23 cellular contexts compared by ENCODE assay signal in genomic region chr12:13079440-13079906, GRCh38. TPM values are rescaled to one million over a fixed set of nuclear protein-coding genes. Genes with fewer than 3 reads are reported as not detected.
A peak's percentile ranks its signal among the peaks of the same experiment; 100 is the strongest.
DNase-seq lines count a peak whose midpoint lies in the region; ATAC-seq, FAIRE-seq and TF ChIP-seq lines count a peak whose summit lies in the region.
"Had no signal": no experiment of that assay in that cellular context is flagged by ENCODE, and none has a peak within 500 bp of the region (broad histone marks: within the 10 kb centered on the region; RNA-seq: fewer than 3 reads in every experiment).

No MANE protein-coding gene starts in this region.

- H3K4me1 ChIP-seq in Caco-2 = peaks cover 4% of the 10 kb centered on the region; the same call in 1 of the 2 replicates
- H3K4me1 ChIP-seq in H1 (replicated peaks in 1 of 4; ENCODE audit: control insufficient read depth in 3 of 4, insufficient read depth in 4 of 4, low read length in 3 of 4) = peaks cover 0 to 5% (median 2%) of the 10 kb centered on the region in 4 experiments; a peak in 3 of 7 replicates
- H3K4me1 ChIP-seq in mucosa of descending colon (ENCODE audit: low read depth) = peaks cover 3% of the 10 kb centered on the region
- H3K4me1 ChIP-seq: left lung, spleen, vagina had no signal

- H3K9me3 ChIP-seq in Caco-2 (no peaks in the 10 kb centered on the region), H1 (ENCODE audit: insufficient read depth in 2 of 2, low read depth in 1 of 2, low read length in 1 of 2) (no peaks in the 10 kb centered on the region), mucosa of descending colon (no peaks in the 10 kb centered on the region)
- H3K9me3 ChIP-seq: left lung, spleen, vagina had no signal

- H2BK15ac ChIP-seq in H1 (ENCODE audit: low read length) = peak overlapping the region; percentile 46; the same call in 1 of the 2 replicates

- CTCF ChIA-PET in Caco-2 (lab: Charles Lee) (interaction anchor here (0.6 to 1.1 kb wide), 3 partner anchors 10 to 16 kb away, joined by 3 read pairs; no protein-coding TSS in a partner anchor), H1 (lab: Charles Lee; ENCODE audit: partially characterized antibody) (interaction anchor here (0.5 to 2.4 kb wide), 41 partner anchors 8 to 1106 kb away, joined by 3 to 18 read pairs (median 3); no protein-coding TSS in a partner anchor), GM10248 (lab: Yijun Ruan, JAX) (interaction anchor here (1.4 kb wide), 1 partner anchor 133 kb away, joined by 5 read pairs; no protein-coding TSS in a partner anchor)

- H3K27ac Mint-ChIP-seq in Caco-2 (ENCODE audit: unreplicated experiment) = no peak overlapping the region
- H3K27ac Mint-ChIP-seq in activated CD4-positive, alpha-beta T cell treated with anti-CD3 and anti-CD28 coated beads, Interleukin-2, amount 10 ng/mL, durations not matched to agents 24 days and 14 days = no peak overlapping the region
- H3K27ac Mint-ChIP-seq: activated naive CD8-positive, alpha-beta T cell; brain; T-helper 17 cell had no signal

- H3K4ac ChIP-seq in H1 (replicated peaks; ENCODE audit: insufficient read length, low read depth, low read length) = no peak overlapping the region

- POLR2A ChIA-PET in Caco-2 (lab: Charles Lee) = no interaction called here
- POLR2A ChIA-PET in H1 (lab: Charles Lee; ENCODE audit: partially characterized antibody) = interaction anchor here (0.7 to 1.9 kb wide), 4 partner anchors 9 to 265 kb away, joined by 3 to 13 read pairs (median 3); no protein-coding TSS in a partner anchor
- POLR2A ChIA-PET in GM10248 (lab: Yijun Ruan, JAX) = no interaction called here

- no peak overlapping the region; the same call in 1 of the 2 replicates for H2BK5ac ChIP-seq in H1 (ENCODE audit: low read depth, low read length)

- peak; percentile 29 to 40 for TF ChIP-seq CTCF in Caco-2 (IDR thresholded peaks at IDR 0.05; ENCODE audit: insufficient read depth in 1 of 2, low read depth in 1 of 2, low read length in 1 of 2, severe bottlenecking in 1 of 2, unreplicated experiment in 1 of 2)
- peak; percentile 34 to 85 (median 72) for TF ChIP-seq CTCF in H1 (IDR thresholded peaks at IDR 0.05; ENCODE audit: control extremely low read depth in 1 of 3, insufficient read depth in 1 of 3, low read depth in 1 of 3, low read length in 3 of 3)
- TF ChIP-seq CTCF in mucosa of descending colon (IDR thresholded peaks at IDR 0.05) = no peak
- no peak for TF ChIP-seq CTCF in GM10248 (IDR thresholded peaks at IDR 0.05; ENCODE audit: control extremely low read depth, extremely low read depth, low read depth, missing control alignments)

- H3K4me3 ChIP-seq in Caco-2 (ENCODE audit: low read depth, low read length) (no peak overlapping the region), H1 (ENCODE audit: extremely low read depth in 1 of 4, insufficient read depth in 2 of 4, low read depth in 3 of 4, low read length in 4 of 4) (no peak overlapping the region), mucosa of descending colon (no peak overlapping the region)
- H3K4me3 ChIP-seq: dorsolateral prefrontal cortex, left lung, spleen, vagina had no signal

- no peak for TF ChIP-seq EP300 in H1 (IDR thresholded peaks at IDR 0.05; ENCODE audit: borderline replicate concordance in 1 of 2, low read depth in 2 of 2, low read length in 2 of 2)

- WGBS in H1 (ENCODE audit: extremely low coverage in 1 of 2, insufficient coverage in 1 of 2, insufficient read length in 1 of 2, insufficient replicate concordance in 2 of 2, low coverage in 1 of 2, low lambda C conversion rate in 2 of 2, missing lambda C conversion rate in 1 of 2), 2 experiments = 66% methylated on average over 8 of the region's 8 CpGs; no CpG with 5 or more reads in 1 of the 2 experiments

- H3K4me2 ChIP-seq in H1 (ENCODE audit: insufficient read depth in 1 of 2, low read depth in 2 of 2, low read length in 2 of 2) = no peak overlapping the region

- BruUV-seq in Caco-2 (replicated peaks; lab: Mats Ljungman, UMichigan) = no TSS peak

- peak; percentile 50 to 68 for TF ChIP-seq RAD21 in H1 (IDR thresholded peaks at IDR 0.05 in 1 of 2, conservative IDR thresholded peaks at IDR 0.05 in 1 of 2; ENCODE audit: low read depth in 2 of 2, low read length in 2 of 2)

- H2AK5ac ChIP-seq in H1 (ENCODE audit: low read depth, low read length) = no peak overlapping the region

- no peak overlapping the region; the same call in 1 of the 2 replicates for H2BK20ac ChIP-seq in H1 (ENCODE audit: low read length)

- H4K5ac ChIP-seq in H1 (ENCODE audit: insufficient read length, low read depth, low read length) = no peak overlapping the region

- no peak overlapping the region for H3K27ac ChIP-seq in H1 (ENCODE audit: low read depth, low read length)
- H3K27ac ChIP-seq: dorsolateral prefrontal cortex, left lung, spleen, vagina had no signal

- peak; percentile 55 for ATAC-seq in mucosa of descending colon
- ATAC-seq: left lung, T-helper 17 cell had no signal

- no peak overlapping the region for H3K14ac ChIP-seq in H1 (ENCODE audit: insufficient read length)

- H4K8ac ChIP-seq in H1 (ENCODE audit: extremely low read depth, insufficient read depth, low read length) = no peak overlapping the region

- H4K20me1 ChIP-seq in H1 (replicated peaks in 1 of 2; ENCODE audit: control insufficient read depth in 1 of 2, insufficient read depth in 2 of 2, low read length in 2 of 2) = no peaks in the 10 kb centered on the region

- H3K36me3 Mint-ChIP-seq in Caco-2 (ENCODE audit: insufficient read depth, unreplicated experiment) = peaks cover 16% of the 10 kb centered on the region
- H3K36me3 Mint-ChIP-seq in activated CD4-positive, alpha-beta T cell treated with anti-CD3 and anti-CD28 coated beads, Interleukin-2, amount 10 ng/mL, durations not matched to agents 24 days and 14 days (ENCODE audit: low read depth) = peaks cover 14% of the 10 kb centered on the region

- no peaks in the 10 kb centered on the region for H3K79me2 ChIP-seq in H1 (ENCODE audit: control insufficient read depth in 1 of 2, insufficient read depth in 2 of 2, low read length in 2 of 2)

- H3K4me1 Mint-ChIP-seq in Caco-2 (ENCODE audit: low read depth, unreplicated experiment) = peaks cover 12% of the 10 kb centered on the region
- no peaks in the 10 kb centered on the region for H3K4me1 Mint-ChIP-seq in activated CD4-positive, alpha-beta T cell treated with anti-CD3 and anti-CD28 coated beads, Interleukin-2, amount 10 ng/mL, durations not matched to agents 24 days and 14 days
- H3K4me1 Mint-ChIP-seq: brain, T-helper 17 cell had no signal

- H4K91ac ChIP-seq in H1 (replicated peaks; ENCODE audit: insufficient read length, low read length) = no peak overlapping the region

- no peaks in the 10 kb centered on the region for H3K23me2 ChIP-seq in H1 (ENCODE audit: low read depth, low read length)

- H3K27me3 ChIP-seq in Caco-2 (replicated peaks; ENCODE audit: control insufficient read depth, insufficient read depth, low read length) = no peaks in the 10 kb centered on the region
- H3K27me3 ChIP-seq in H1 (replicated peaks in 1 of 4; ENCODE audit: control insufficient read depth in 3 of 4, extremely low read depth in 1 of 4, insufficient read depth in 3 of 4, low read length in 3 of 4) = no peaks in the 10 kb centered on the region
- H3K27me3 ChIP-seq: dorsolateral prefrontal cortex, left lung, spleen, vagina had no signal

- peak in 1 of 2 experiments; percentile 23 for DNase-seq in Caco-2
- DNase-seq in NCI-H69 (lab: John Stamatoyannopoulos, UW) = peak; percentile 10
- peak in 1 of 2 experiments; percentile 19 for DNase-seq in H1 (ENCODE audit: low read depth in 1 of 2, low spot score in 2 of 2)
- DNase-seq in mucosa of descending colon = no peak
- no peak for DNase-seq in activated CD4-positive, CD25-positive, alpha-beta regulatory T cell (lab: John Stamatoyannopoulos, UW)
- DNase-seq in GM10248 (ENCODE audit: extremely low spot score) = no peak
- no peak for DNase-seq in GOT3 (lab: John Stamatoyannopoulos, UW)
- no peak for DNase-seq in activated CD4-positive, alpha-beta T cell treated with anti-CD3 and anti-CD28 coated beads, Interleukin-2, amount 10 ng/mL, durations not matched to agents 24 days and 14 days
- DNase-seq: activated CD4-positive, alpha-beta T cell treated with anti-CD3 and anti-CD28 coated beads for 1 hour; COR-L47; dorsolateral prefrontal cortex; left lung; MM.1S; NCI-H146; NCI-H82; spleen; stimulated activated CD8-positive, alpha-beta memory T cell treated with anti-CD3 and anti-CD28 coated beads, Interleukin-4, amount 100 ng/mL, for 48 hours; substantia nigra; T-helper 17 cell had no signal

- intact Hi-C loops in Caco-2 (cut with micrococcal nuclease; ENCODE audit: unreplicated experiment) = no loop called here
- intact Hi-C loops in mucosa of descending colon (cut with DNase I, micrococcal nuclease) = no loop called here
- intact Hi-C loops in activated CD4-positive, alpha-beta T cell treated with anti-CD3 and anti-CD28 coated beads, Interleukin-2, amount 10 ng/mL, durations not matched to agents 24 days and 14 days (cut with micrococcal nuclease) = no loop called here

- no peaks in the 10 kb centered on the region for H3K79me1 ChIP-seq in H1 (ENCODE audit: low read depth, low read length)

- FAIRE-seq in H1 (lab: Jason Lieb, UNC) = peak; percentile 83

- H2AFZ ChIP-seq in H1 (ENCODE audit: low read length) = no peak overlapping the region

- H3K27me3 Mint-ChIP-seq in Caco-2 (ENCODE audit: insufficient read depth, unreplicated experiment) = no peaks in the 10 kb centered on the region
- no peaks in the 10 kb centered on the region for H3K27me3 Mint-ChIP-seq in activated CD4-positive, alpha-beta T cell treated with anti-CD3 and anti-CD28 coated beads, Interleukin-2, amount 10 ng/mL, durations not matched to agents 24 days and 14 days
- H3K27me3 Mint-ChIP-seq: activated naive CD8-positive, alpha-beta T cell; brain; T-helper 17 cell had no signal

- H3K4me3 Mint-ChIP-seq in Caco-2 (ENCODE audit: unreplicated experiment) = no peak overlapping the region
- no peak overlapping the region for H3K4me3 Mint-ChIP-seq in activated CD4-positive, alpha-beta T cell treated with anti-CD3 and anti-CD28 coated beads, Interleukin-2, amount 10 ng/mL, durations not matched to agents 24 days and 14 days
- H3K4me3 Mint-ChIP-seq: activated naive CD8-positive, alpha-beta T cell; brain; T-helper 17 cell had no signal

- H2BK120ac ChIP-seq in H1 (replicated peaks; ENCODE audit: low read depth, low read length) = no peak overlapping the region

- no peak for TF ChIP-seq POLR2A in H1 (IDR thresholded peaks at IDR 0.05; ENCODE audit: control extremely low read depth in 1 of 2, low read depth in 2 of 2, low read length in 2 of 2)

- no peak overlapping the region for H3K23ac ChIP-seq in H1 (ENCODE audit: insufficient read length)

- H3K36me3 ChIP-seq in Caco-2 (ENCODE audit: control insufficient read depth, insufficient read depth, low read length) (no peaks in the 10 kb centered on the region), H1 (ENCODE audit: control insufficient read depth in 2 of 4, insufficient read depth in 4 of 4, low read length in 3 of 4) (peaks cover 0 to 36% (median 12%) of the 10 kb centered on the region in 4 experiments; a peak in 7 of 8 replicates), mucosa of descending colon (ENCODE audit: low read depth) (no peaks in the 10 kb centered on the region)
- H3K36me3 ChIP-seq: vagina had no signal

- H3K9ac ChIP-seq in H1 (replicated peaks in 1 of 4; ENCODE audit: extremely low read depth in 1 of 4, low read depth in 3 of 4, low read length in 3 of 4) = no peak overlapping the region

- H2BK12ac ChIP-seq in H1 (ENCODE audit: low read depth, low read length) = no peak overlapping the region

- no peak overlapping the region for H3K56ac ChIP-seq in H1 (replicated peaks; ENCODE audit: insufficient read length, low read depth, low read length)

- no peaks in the 10 kb centered on the region for H3K9me3 Mint-ChIP-seq in Caco-2 (ENCODE audit: unreplicated experiment)
- H3K9me3 Mint-ChIP-seq in activated CD4-positive, alpha-beta T cell treated with anti-CD3 and anti-CD28 coated beads, Interleukin-2, amount 10 ng/mL, durations not matched to agents 24 days and 14 days = no peaks in the 10 kb centered on the region

- H3K18ac ChIP-seq in H1 (ENCODE audit: extremely low read depth, low read length) = peak overlapping the region; percentile 48; the same call in 1 of the 2 replicates

RNA-seq across cellular contexts. Expression of gene GSG1, which starts 24.0 kb away (rescaled TPM):
- not detected in 2 replicates for total RNA-seq in Caco-2 (2022)
- total RNA-seq in H1 (2021; fragmentation: NEBNext Ultra II Directional; extraction: Animal tissue kit (Norgen Biotek cat#: 25700)) = 0.89 and 1.3 TPM in 2 replicates
- polyA plus RNA-seq in H1 (2011; rRNA removed) = 1.3 and 1.4 TPM in 2 replicates
- polyA plus RNA-seq in H1 (2011; cell fraction: cytosol; rRNA removed) = 1.1 TPM
- polyA plus RNA-seq in H1 (2011; cell fraction: nucleus; rRNA removed) = 0.91 TPM
- 0.88 to 1.2 TPM (median 1.0 TPM) in 4 replicates for polyA plus RNA-seq in H1 (2012, experiment 1 of 2)
- polyA plus RNA-seq in H1 (2012, experiment 2 of 2) = 0.41 TPM
- polyA plus RNA-seq in H1 (2013, experiment 1 of 2) = 0.51 TPM
- 0.63 TPM for polyA plus RNA-seq in H1 (2013, experiment 2 of 2)
- polyA minus RNA-seq in H1 (2011; rRNA and poly(A)+ RNA removed) = 0.73 and 1.1 TPM in 2 replicates
- 0.95 TPM for polyA minus RNA-seq in H1 (2011; cell fraction: cytosol; rRNA and poly(A)+ RNA removed)
- 1.00 TPM for polyA minus RNA-seq in H1 (2011; cell fraction: nucleus; rRNA and poly(A)+ RNA removed)
- total RNA-seq in mucosa of descending colon = not detected
- total RNA-seq in activated CD4-positive, alpha-beta T cell treated with anti-CD3 and anti-CD28 coated beads, Interleukin-2, amount 10 ng/mL, durations not matched to agents 24 days and 14 days = not detected in 2 replicates
- total RNA-seq: mononuclear cell, spleen, T-helper 17 cell, vagina had no signal
- polyA plus RNA-seq: spleen had no signal

RNA-seq across cellular contexts. Expression of gene FAM234B, which starts 35.3 kb away (rescaled TPM):
- total RNA-seq in Caco-2 (2022) = 11.2 and 11.4 TPM in 2 replicates
- total RNA-seq in H1 (2021; fragmentation: NEBNext Ultra II Directional; extraction: Animal tissue kit (Norgen Biotek cat#: 25700)) = 26.1 and 29.1 TPM in 2 replicates
- 10.6 and 12.5 TPM in 2 replicates for polyA plus RNA-seq in H1 (2011; rRNA removed)
- polyA plus RNA-seq in H1 (2011; cell fraction: cytosol; rRNA removed) = 14.3 TPM
- polyA plus RNA-seq in H1 (2011; cell fraction: nucleus; rRNA removed) = 14.0 TPM
- 17.3 to 20.9 TPM (median 20.0 TPM) in 4 replicates for polyA plus RNA-seq in H1 (2012, experiment 1 of 2)
- 3.6 TPM for polyA plus RNA-seq in H1 (2012, experiment 2 of 2)
- polyA plus RNA-seq in H1 (2013, experiment 1 of 2) = 23.6 TPM
- 21.9 TPM for polyA plus RNA-seq in H1 (2013, experiment 2 of 2)
- polyA minus RNA-seq in H1 (2011; rRNA and poly(A)+ RNA removed) = 72.0 and 78.7 TPM in 2 replicates
- polyA minus RNA-seq in H1 (2011; cell fraction: cytosol; rRNA and poly(A)+ RNA removed) = 24.0 TPM
- polyA minus RNA-seq in H1 (2011; cell fraction: nucleus; rRNA and poly(A)+ RNA removed) = 35.1 TPM
- 1 to 10 TPM; 1.4 to 3.4 (median 1.9) TPM for total RNA-seq in mucosa of descending colon
- total RNA-seq in activated CD4-positive, alpha-beta T cell treated with anti-CD3 and anti-CD28 coated beads, Interleukin-2, amount 10 ng/mL, durations not matched to agents 24 days and 14 days = 8.6 and 9.0 TPM in 2 replicates

Comparison
In these comparisons a context has a peak if more than half of its experiments do, and no peak if none do; other contexts are left out.
1. CTCF ChIP-seq: peak in Caco-2 (2 of 2) and H1 (3 of 3); none in mucosa of descending colon (single experiment) and GM10248 (single experiment).